7 cellular contexts compared by ENCODE assay signal in the genomic region with DNA sequence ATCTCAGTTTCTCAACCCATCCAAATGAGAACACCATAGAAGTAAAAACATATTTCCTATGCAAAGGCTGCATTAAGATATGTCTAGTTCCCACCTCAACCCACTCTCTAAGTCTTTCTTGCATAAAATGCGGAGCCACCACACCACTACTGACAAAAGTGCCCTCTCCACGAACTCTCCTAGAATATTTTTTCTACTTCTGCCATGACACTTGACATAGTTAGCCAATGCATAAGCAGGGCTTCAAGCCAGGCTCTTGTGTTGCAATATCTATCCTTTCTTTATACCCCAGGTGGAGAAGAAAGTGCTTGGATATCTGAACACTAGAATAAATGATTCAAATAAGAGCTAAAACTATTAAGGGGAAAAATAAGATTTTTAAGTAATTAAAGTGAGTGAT.
"Had no signal": no experiment of that assay in that cellular context is flagged by ENCODE, and none has a peak within 500 bp of the region (broad histone marks: within the 10 kb centered on the region; RNA-seq: fewer than 3 reads in every experiment).

No MANE protein-coding gene starts in this region.

- H2AFZ ChIP-seq: GM23338 had no signal

- H3K4me2 ChIP-seq: GM23338, KMS-11 had no signal

- DNase-seq: H9, HCEC 1CT, KBM-7 had no signal

- H3K27ac ChIP-seq: HL-60, KMS-11 had no signal

- H3K9ac ChIP-seq: KMS-11 had no signal

- H3K4me3 ChIP-seq: GM23338 had no signal

- ATAC-seq: GM23338, HepG2 had no signal
